Comparison of ENCODE assay signal across 25 cellular contexts in genomic region chr20:58718729-58719128, GRCh38. TPM values are rescaled to one million over a fixed set of nuclear protein-coding genes. Genes with fewer than 3 reads are reported as not detected.
DNase-seq lines count a peak whose midpoint lies in the region; ATAC-seq, FAIRE-seq and TF ChIP-seq lines count a peak whose summit lies in the region.
"Had no signal": no experiment of that assay in that cellular context is flagged by ENCODE, and none has a peak within 500 bp of the region (broad histone marks: within the 10 kb centered on the region; RNA-seq: fewer than 3 reads in every experiment).

No MANE protein-coding gene starts in this region.

- H3K36me3 Mint-ChIP-seq in CD4-positive, CD25-positive, alpha-beta regulatory T cell: no peaks in the 10 kb centered on the region
- no peaks in the 10 kb centered on the region for H3K36me3 Mint-ChIP-seq in activated T-helper 2 cell treated with anti-CD3 and anti-CD28 coated beads, Interferon-gamma antibody, Interleukin-2, Interleukin-4, amounts not matched to agents 10 μg/mL and 5 μg/mL and 100 μg/mL, durations not matched to agents 14 hours and 24 hours and 36 hours (ENCODE audit: low read depth)
- H3K36me3 Mint-ChIP-seq in glutamatergic neuron (ENCODE audit: unreplicated experiment): no peaks in the 10 kb centered on the region

- no peaks in the 10 kb centered on the region for H3K9me3 ChIP-seq in CD4-positive, CD25-positive, alpha-beta regulatory T cell (ENCODE audit: control insufficient read depth in 2 of 2, low read length in 2 of 2)
- H3K9me3 ChIP-seq: ascending aorta, gastrocnemius medialis, HAP-1, stomach had no signal

- no peak for ATAC-seq in activated CD4-positive, CD25-positive, alpha-beta regulatory T cell treated with anti-CD3 and anti-CD28 coated beads, Interleukin-2, amount 50 U/mL, for 24 hours
- no peak for ATAC-seq in CD4-positive, CD25-positive, alpha-beta regulatory T cell (ENCODE audit: low read depth in 2 of 2)
- ATAC-seq: activated CD4-positive, alpha-beta T cell treated with anti-CD3 and anti-CD28 coated beads for 36 hours; esophagus mucosa; gastrocnemius medialis had no signal

- no peaks in the 10 kb centered on the region for H3K36me3 ChIP-seq in CD4-positive, CD25-positive, alpha-beta regulatory T cell (ENCODE audit: control insufficient read depth, insufficient read depth, low read length)
- H3K36me3 ChIP-seq: HAP-1 had no signal

- intact Hi-C loops in activated T-helper 2 cell treated with anti-CD3 and anti-CD28 coated beads, Interferon-gamma antibody, Interleukin-2, Interleukin-4, amounts not matched to agents 10 μg/mL and 5 μg/mL and 100 μg/mL, durations not matched to agents 14 hours and 24 hours and 36 hours (cut with micrococcal nuclease): no loop called here

- no peak for FAIRE-seq in HTR-8/SVneo (lab: Jason Lieb, UNC)

- no peak overlapping the region for H3K27ac ChIP-seq in CD4-positive, CD25-positive, alpha-beta regulatory T cell (ENCODE audit: insufficient read depth, low read length, poor library complexity, severe bottlenecking)
- H3K27ac ChIP-seq: 22Rv1, ascending aorta, gastrocnemius medialis, stomach had no signal

- H3K27me3 ChIP-seq in CD4-positive, CD25-positive, alpha-beta regulatory T cell (ENCODE audit: control insufficient read depth, insufficient read depth, low read length): no peaks in the 10 kb centered on the region
- H3K27me3 ChIP-seq: ascending aorta had no signal

- H3K27me3 Mint-ChIP-seq in CD4-positive, CD25-positive, alpha-beta regulatory T cell: peaks cover 30% of the 10 kb centered on the region
- peaks cover 25% of the 10 kb centered on the region for H3K27me3 Mint-ChIP-seq in activated T-helper 2 cell treated with anti-CD3 and anti-CD28 coated beads, Interferon-gamma antibody, Interleukin-2, Interleukin-4, amounts not matched to agents 10 μg/mL and 5 μg/mL and 100 μg/mL, durations not matched to agents 14 hours and 24 hours and 36 hours (ENCODE audit: low read depth)
- peaks cover 6% of the 10 kb centered on the region for H3K27me3 Mint-ChIP-seq in glutamatergic neuron (ENCODE audit: unreplicated experiment)

- no peak overlapping the region for H3K4me3 Mint-ChIP-seq in CD4-positive, CD25-positive, alpha-beta regulatory T cell
- no peak overlapping the region for H3K4me3 Mint-ChIP-seq in activated T-helper 2 cell treated with anti-CD3 and anti-CD28 coated beads, Interferon-gamma antibody, Interleukin-2, Interleukin-4, amounts not matched to agents 10 μg/mL and 5 μg/mL and 100 μg/mL, durations not matched to agents 14 hours and 24 hours and 36 hours (ENCODE audit: low read depth)
- no peak overlapping the region for H3K4me3 Mint-ChIP-seq in glutamatergic neuron (ENCODE audit: unreplicated experiment)
- H3K4me3 Mint-ChIP-seq: activated CD4-positive, alpha-beta T cell treated with anti-CD3 and anti-CD28 coated beads for 36 hours; central memory CD8-positive, alpha-beta T cell; nephron progenitor cell had no signal

- no peak for TF ChIP-seq CTCF in glutamatergic neuron (IDR thresholded peaks at IDR 0.05; ENCODE audit: partially characterized antibody, unreplicated experiment)

- peak overlapping the region in 2 of 3 donors; percentile 42 to 74 for H3K27ac Mint-ChIP-seq in CD4-positive, CD25-positive, alpha-beta regulatory T cell
- H3K27ac Mint-ChIP-seq in activated T-helper 2 cell treated with anti-CD3 and anti-CD28 coated beads, Interferon-gamma antibody, Interleukin-2, Interleukin-4, amounts not matched to agents 10 μg/mL and 5 μg/mL and 100 μg/mL, durations not matched to agents 14 hours and 24 hours and 36 hours: no peak overlapping the region
- no peak overlapping the region for H3K27ac Mint-ChIP-seq in glutamatergic neuron (ENCODE audit: unreplicated experiment)
- H3K27ac Mint-ChIP-seq: activated CD4-positive, alpha-beta T cell treated with anti-CD3 and anti-CD28 coated beads for 36 hours; nephron progenitor cell had no signal

- H3K4me1 Mint-ChIP-seq in CD4-positive, CD25-positive, alpha-beta regulatory T cell: no peaks in the 10 kb centered on the region
- H3K4me1 Mint-ChIP-seq in activated T-helper 2 cell treated with anti-CD3 and anti-CD28 coated beads, Interferon-gamma antibody, Interleukin-2, Interleukin-4, amounts not matched to agents 10 μg/mL and 5 μg/mL and 100 μg/mL, durations not matched to agents 14 hours and 24 hours and 36 hours (ENCODE audit: low read depth): no peaks in the 10 kb centered on the region
- H3K4me1 Mint-ChIP-seq in glutamatergic neuron (ENCODE audit: low read depth, unreplicated experiment): peaks cover 13% of the 10 kb centered on the region
- H3K4me1 Mint-ChIP-seq: activated CD4-positive, alpha-beta T cell treated with anti-CD3 and anti-CD28 coated beads for 36 hours; central memory CD8-positive, alpha-beta T cell had no signal

- peak; percentile 17 for DNase-seq in activated CD4-positive, CD25-positive, alpha-beta regulatory T cell treated with anti-CD3 and anti-CD28 coated beads, Interleukin-2, amount 50 U/mL, for 72 hours
- no peak for DNase-seq in CD4-positive, CD25-positive, alpha-beta regulatory T cell
- peak; percentile 4 for DNase-seq in activated T-helper 2 cell treated with anti-CD3 and anti-CD28 coated beads, Interferon-gamma antibody, Interleukin-2, Interleukin-4, amounts not matched to agents 10 μg/mL and 5 μg/mL and 100 μg/mL, durations not matched to agents 14 hours and 24 hours and 36 hours (ENCODE audit: low spot score)
- peak; percentile 59 for DNase-seq in mesenteric fat pad (ENCODE audit: low spot score)
- no peak for DNase-seq in hepatic stellate cell (ENCODE audit: low spot score)
- no peak for DNase-seq in HTR-8/SVneo (ENCODE audit: insufficient read length, low spot score)
- no peak for DNase-seq in glutamatergic neuron
- DNase-seq: activated CD4-positive, alpha-beta T cell treated with anti-CD3 and anti-CD28 coated beads for 36 hours; activated CD8-positive, alpha-beta memory T cell treated with anti-CD3 and anti-CD28 coated beads, Interleukin-2, amount 50 U/mL, for 4 hours; activated naive CD4-positive, alpha-beta T cell treated with Interleukin-2 at 50 U/mL for 16 hours; DND-41; effector CD8-positive, alpha-beta T cell; NCI-H1092; NCI-H2029 treated with DMSO at 0.1 percent for 48 hours; NCI-H446 treated with DMSO at 0.1 percent for 48 hours; nephron progenitor cell; stimulated activated CD4-positive, alpha-beta T cell treated with anti-CD3 and anti-CD28 coated beads, Interleukin-4, amount 100 ng/mL, for 4 hours had no signal

- peaks cover 0 to 4% (median 0%) of the 10 kb centered on the region in 7 donors for H3K9me3 Mint-ChIP-seq in CD4-positive, CD25-positive, alpha-beta regulatory T cell
- no peaks in the 10 kb centered on the region for H3K9me3 Mint-ChIP-seq in activated T-helper 2 cell treated with anti-CD3 and anti-CD28 coated beads, Interferon-gamma antibody, Interleukin-2, Interleukin-4, amounts not matched to agents 10 μg/mL and 5 μg/mL and 100 μg/mL, durations not matched to agents 14 hours and 24 hours and 36 hours
- H3K9me3 Mint-ChIP-seq in glutamatergic neuron (ENCODE audit: unreplicated experiment): peaks cover 3% of the 10 kb centered on the region
- H3K9me3 Mint-ChIP-seq: central memory CD8-positive, alpha-beta T cell had no signal

- H3K4me1 ChIP-seq in CD4-positive, CD25-positive, alpha-beta regulatory T cell (ENCODE audit: control insufficient read depth, insufficient read depth, low read length, poor library complexity, severe bottlenecking): no peaks in the 10 kb centered on the region
- H3K4me1 ChIP-seq: ascending aorta, gastrocnemius medialis had no signal

- H3K4me3 ChIP-seq in CD4-positive, CD25-positive, alpha-beta regulatory T cell (ENCODE audit: low read depth, low read length): no peak overlapping the region
- H3K4me3 ChIP-seq: ascending aorta, gastrocnemius medialis, HAP-1, stomach had no signal

RNA-seq across cellular contexts. Expression of gene NPEPL1, which starts 26.1 kb away (rescaled TPM):
- 62.2 TPM for total RNA-seq in CD4-positive, CD25-positive, alpha-beta regulatory T cell
- polyA plus RNA-seq in CD4-positive, CD25-positive, alpha-beta regulatory T cell: 10 to 100 TPM in 1 of 4 donors, 1 to 10 TPM in 3; 7.7 to 10.7 (median 8.0) TPM
- 27.5 and 29.4 TPM in 2 replicates for total RNA-seq in activated T-helper 2 cell treated with anti-CD3 and anti-CD28 coated beads, Interferon-gamma antibody, Interleukin-2, Interleukin-4, amounts not matched to agents 10 μg/mL and 5 μg/mL and 100 μg/mL, durations not matched to agents 14 hours and 24 hours and 36 hours
- total RNA-seq in mesenteric fat pad (42.3 TPM), glutamatergic neuron (ENCODE audit: unreplicated experiment) (43.2 TPM)

Comparison
In these comparisons a context has a peak if more than half of its experiments do, and no peak if none do; other contexts are left out.
1. DNase-seq: peak in activated CD4-positive, CD25-positive, alpha-beta regulatory T cell treated with anti-CD3 and anti-CD28 coated beads, Interleukin-2, amount 50 U/mL, for 72 hours (single experiment), activated T-helper 2 cell treated with anti-CD3 and anti-CD28 coated beads, Interferon-gamma antibody, Interleukin-2, Interleukin-4, amounts not matched to agents 10 μg/mL and 5 μg/mL and 100 μg/mL, durations not matched to agents 14 hours and 24 hours and 36 hours (single experiment) and mesenteric fat pad (single experiment); none in CD4-positive, CD25-positive, alpha-beta regulatory T cell (0 of 3), hepatic stellate cell (single experiment), HTR-8/SVneo (single experiment) and glutamatergic neuron (single experiment).
2. H3K27ac Mint-ChIP-seq: peak in CD4-positive, CD25-positive, alpha-beta regulatory T cell (2 of 3); none in activated T-helper 2 cell treated with anti-CD3 and anti-CD28 coated beads, Interferon-gamma antibody, Interleukin-2, Interleukin-4, amounts not matched to agents 10 μg/mL and 5 μg/mL and 100 μg/mL, durations not matched to agents 14 hours and 24 hours and 36 hours (single experiment) and glutamatergic neuron (single experiment).